Comparison of ENCODE assay signal across 9 cellular contexts in the genomic region with DNA sequence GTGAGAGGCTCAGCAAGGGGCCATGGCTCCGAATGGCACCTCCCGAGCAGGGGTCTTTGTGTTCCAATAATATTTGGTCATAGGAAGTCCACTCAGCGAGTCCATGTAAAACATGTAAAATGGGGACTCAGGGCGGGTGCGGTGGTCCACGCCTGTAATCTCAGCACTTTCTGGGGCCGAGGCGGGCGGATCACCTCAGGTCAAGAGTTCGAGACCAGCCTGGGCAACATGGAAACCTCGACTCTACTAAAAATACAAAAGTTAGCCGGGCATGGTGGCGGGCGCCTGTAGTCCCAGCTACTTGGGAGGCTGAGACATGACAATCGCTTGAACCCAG. TPM values are rescaled to one million over a fixed set of nuclear protein-coding genes. Genes with fewer than 3 reads are reported as not detected.
A peak's percentile ranks its signal among the peaks of the same experiment; 100 is the strongest.
DNase-seq lines count a peak whose midpoint lies in the region; ATAC-seq and TF ChIP-seq lines count a peak whose summit lies in the region.
"Had no signal": no experiment of that assay in that cellular context is flagged by ENCODE, and none has a peak within 500 bp of the region (broad histone marks: within the 10 kb centered on the region; RNA-seq: fewer than 3 reads in every experiment).

No MANE protein-coding gene starts in this region.

- intact Hi-C loops in naive thymus-derived CD4-positive, alpha-beta T cell (cut with micrococcal nuclease): loop anchor here (1.0 to 5.0 kb wide), 13 partner anchors 11 to 410 kb away; a partner anchor contains a TSS

- H3K4me3 ChIP-seq in AG09309 (ENCODE audit: control insufficient read depth, low read depth, low read length): peak overlapping the region; percentile 11
- peak overlapping the region; percentile 53 for H3K4me3 ChIP-seq in HL-60 (replicated peaks; ENCODE audit: insufficient read depth, low read length)
- peak overlapping the region; percentile 67 for H3K4me3 ChIP-seq in naive thymus-derived CD4-positive, alpha-beta T cell (ENCODE audit: low read length)

- H3K27me3 Mint-ChIP-seq in chondrocyte (ENCODE audit: low read depth): peaks cover 5% of the 10 kb centered on the region
- H3K27me3 Mint-ChIP-seq in naive thymus-derived CD4-positive, alpha-beta T cell: peaks cover 0 to 3% (median 0%) of the 10 kb centered on the region in 5 donors

- ATAC-seq in naive thymus-derived CD4-positive, alpha-beta T cell: no peak
- ATAC-seq in HG03135 (IDR thresholded peaks at IDR 0.05; ENCODE audit: unreplicated experiment) (no peak), GM21786 (IDR thresholded peaks at IDR 0.05; ENCODE audit: unreplicated experiment) (no peak)

- DNase-seq in AG09309 (ENCODE audit: low read depth) (no peak), HL-60 (ENCODE audit: low read depth in 1 of 2, low spot score in 1 of 2) (no peak), chondrocyte (ENCODE audit: low spot score) (peak; percentile 67), A172 (ENCODE audit: low spot score) (no peak), amygdala (lab: John Stamatoyannopoulos, UW) (no peak)
- no peak for DNase-seq in naive thymus-derived CD4-positive, alpha-beta T cell

- H3K9me3 ChIP-seq in naive thymus-derived CD4-positive, alpha-beta T cell (ENCODE audit: control insufficient read depth in 2 of 3, low read length in 3 of 3): no peaks in the 10 kb centered on the region

- H3K27me3 ChIP-seq in HL-60 (ENCODE audit: insufficient read depth, poor library complexity, severe bottlenecking): no peaks in the 10 kb centered on the region
- no peaks in the 10 kb centered on the region for H3K27me3 ChIP-seq in naive thymus-derived CD4-positive, alpha-beta T cell (ENCODE audit: control insufficient read depth in 2 of 2, insufficient read depth in 2 of 2, low read length in 2 of 2)

- H3K9me3 Mint-ChIP-seq in chondrocyte (ENCODE audit: low read depth): peaks cover 2% of the 10 kb centered on the region
- no peaks in the 10 kb centered on the region for H3K9me3 Mint-ChIP-seq in naive thymus-derived CD4-positive, alpha-beta T cell

- peaks cover 7% of the 10 kb centered on the region for H3K4me1 Mint-ChIP-seq in chondrocyte (ENCODE audit: low read depth)
- peaks cover 13 to 28% (median 25%) of the 10 kb centered on the region in 7 donors for H3K4me1 Mint-ChIP-seq in naive thymus-derived CD4-positive, alpha-beta T cell

- 0 out of 2 replicates have a peak overlapping the region, but pooled peaks have one; percentile 23 for H3K27ac ChIP-seq in HL-60 (replicated peaks)
- peak overlapping the region; percentile 72 for H3K27ac ChIP-seq in naive thymus-derived CD4-positive, alpha-beta T cell (ENCODE audit: low read depth, low read length)

- H3K36me3 Mint-ChIP-seq in chondrocyte (ENCODE audit: low read depth): no peaks in the 10 kb centered on the region
- H3K36me3 Mint-ChIP-seq in naive thymus-derived CD4-positive, alpha-beta T cell: peaks cover 0 to 5% (median 0%) of the 10 kb centered on the region in 5 donors

- H3K4me1 ChIP-seq in naive thymus-derived CD4-positive, alpha-beta T cell (ENCODE audit: control insufficient read depth in 2 of 2, insufficient read depth in 2 of 2, low read length in 2 of 2): peaks cover 8 to 11% of the 10 kb centered on the region in 2 donors

- POLR2A ChIA-PET in naive thymus-derived CD4-positive, alpha-beta T cell (lab: Charles Lee): interaction anchor here (0.6 to 4.4 kb wide), 18 partner anchors 13 to 289 kb away, joined by 3 to 95 read pairs (median 6); a partner anchor contains a TSS

- H3K4me3 Mint-ChIP-seq in chondrocyte (ENCODE audit: unreplicated experiment): no peak overlapping the region
- peak overlapping the region in 7 of 10 donors; percentile 18 to 88 (median 83) for H3K4me3 Mint-ChIP-seq in naive thymus-derived CD4-positive, alpha-beta T cell

- TF ChIP-seq CTCF in AG09309 (IDR thresholded peaks at IDR 0.05; ENCODE audit: control insufficient read depth, insufficient read depth, low read depth, low read length, missing control alignments): no peak
- TF ChIP-seq CTCF in HL-60 (IDR thresholded peaks at IDR 0.05; ENCODE audit: insufficient read depth, low read length): no peak
- no peak for TF ChIP-seq CTCF in chondrocyte (IDR thresholded peaks at IDR 0.05)

- CTCF ChIA-PET in naive thymus-derived CD4-positive, alpha-beta T cell (lab: Charles Lee): interaction anchor here (0.6 to 4.6 kb wide), 17 partner anchors 11 to 219 kb away, joined by 3 to 74 read pairs (median 5); a partner anchor contains a TSS

- no peak overlapping the region for H3K27ac Mint-ChIP-seq in chondrocyte (ENCODE audit: unreplicated experiment)
- H3K27ac Mint-ChIP-seq in naive thymus-derived CD4-positive, alpha-beta T cell: peak overlapping the region in 1 of 9 donors; percentile 48
- H3K27ac Mint-ChIP-seq: H9 had no signal

- H3K36me3 ChIP-seq in naive thymus-derived CD4-positive, alpha-beta T cell (ENCODE audit: control insufficient read depth in 2 of 3, insufficient read depth in 3 of 3, low read length in 3 of 3): no peaks in the 10 kb centered on the region

RNA-seq across cellular contexts. Expression of a gene that starts 26.4 kb away (rescaled TPM):
- 0.13 TPM in 1 of 3 replicates, not detected in the others for total RNA-seq in chondrocyte
- total RNA-seq in naive thymus-derived CD4-positive, alpha-beta T cell: under 1 TPM in 4 of 5 experiments, not detected in 1; 0.07 to 0.24 (median 0.18) TPM
- under 1 TPM; 0.24 to 0.27 TPM for polyA plus RNA-seq in naive thymus-derived CD4-positive, alpha-beta T cell
- total RNA-seq in A172 (2014; rRNA removed; shearing (Covaris generic)): 0.22 and 0.29 TPM in 2 replicates

RNA-seq across cellular contexts. Expression of a gene that starts 33.1 kb away (rescaled TPM):
- not detected in 3 replicates for total RNA-seq in chondrocyte
- total RNA-seq in naive thymus-derived CD4-positive, alpha-beta T cell: 1 to 10 TPM in 1 of 5 experiments, not detected in 4; 2.5 TPM
- not detected for polyA plus RNA-seq in naive thymus-derived CD4-positive, alpha-beta T cell
- not detected in 2 replicates for total RNA-seq in A172 (2014; rRNA removed; shearing (Covaris generic))
- total RNA-seq: H9 had no signal

RNA-seq across cellular contexts. Expression of a gene that starts 33.6 kb away (rescaled TPM):
- not detected in 3 replicates for total RNA-seq in chondrocyte
- total RNA-seq in naive thymus-derived CD4-positive, alpha-beta T cell: 1 to 10 TPM in 2 of 5 experiments, under 1 TPM in 3; 0.10 to 1.4 (median 0.46) TPM
- polyA plus RNA-seq in naive thymus-derived CD4-positive, alpha-beta T cell: under 1 TPM; 0.20 to 0.89 TPM
- 0.34 and 0.53 TPM in 2 replicates for total RNA-seq in A172 (2014; rRNA removed; shearing (Covaris generic))

Comparison
In these comparisons a context has a peak if more than half of its experiments do, and no peak if none do; other contexts are left out.
1. H3K4me3 ChIP-seq: peak in every context shown above with its lines; median percentile 67 in naive thymus-derived CD4-positive, alpha-beta T cell; 53 in HL-60; 11 in AG09309.